Comparison of ENCODE assay signal across 1 cellular context in the genomic region with DNA sequence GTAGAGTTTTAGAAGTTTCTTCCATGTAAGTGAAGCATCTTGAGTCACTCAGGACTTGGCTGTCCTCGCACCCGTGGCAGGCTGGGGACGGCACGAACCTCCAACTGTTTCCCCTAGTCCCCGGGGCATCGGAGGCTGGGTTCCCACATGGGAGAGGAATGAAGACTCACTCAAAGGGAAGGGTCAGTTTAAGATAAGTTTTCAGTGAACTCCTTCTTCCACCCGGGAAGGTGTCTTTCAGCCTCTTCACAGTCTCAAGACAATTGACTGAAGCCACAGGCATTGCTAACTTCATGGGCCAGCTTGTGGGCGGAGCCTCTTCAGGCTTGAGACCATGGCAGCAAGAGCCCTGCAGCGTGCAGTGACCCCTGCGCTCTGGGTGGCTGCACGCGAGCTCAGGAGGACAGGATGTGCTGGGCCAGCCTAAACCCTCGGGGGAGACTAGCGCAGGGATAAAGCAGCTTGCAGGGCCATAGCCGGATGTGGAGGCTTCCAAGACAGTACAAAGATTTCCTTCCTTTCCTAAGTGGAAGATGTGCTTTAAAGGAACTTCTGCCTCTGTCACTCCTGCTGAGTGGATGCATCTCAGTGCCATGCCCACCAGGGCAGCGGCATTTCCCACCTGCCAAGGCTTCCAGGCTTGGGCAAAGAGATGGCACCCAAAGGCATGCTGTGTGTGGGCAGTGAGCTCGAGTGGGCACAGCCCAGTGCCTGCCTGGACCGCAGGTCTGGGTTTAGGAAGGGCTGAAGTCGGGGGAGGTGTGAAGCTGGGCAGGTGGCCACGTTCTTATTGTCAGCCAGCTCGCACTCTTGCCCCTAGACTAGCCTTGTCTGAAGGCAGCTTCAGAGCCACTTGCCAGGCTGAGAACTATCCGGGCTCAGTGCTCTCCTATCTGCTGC.
TF ChIP-seq lines count a peak whose summit lies in the region.

No MANE protein-coding gene starts in this region.

TF ChIP-seq in GM12878, 131 proteins besides CTCF, POLR2A, EP300 and RAD21:
- TF ChIP-seq MYB (IDR thresholded peaks at IDR 0.05; ENCODE audit: borderline replicate concordance, low read depth, low read length) (no peak), NR2C2 (IDR thresholded peaks at IDR 0.05; ENCODE audit: borderline replicate concordance, control insufficient read depth, insufficient read length, low read depth) (peak; percentile 26), SMAD1 (IDR thresholded peaks at IDR 0.05; ENCODE audit: low read depth, partially characterized antibody) (no peak)
